Comparison of ENCODE assay signal across 8 cellular contexts in the genomic region with DNA sequence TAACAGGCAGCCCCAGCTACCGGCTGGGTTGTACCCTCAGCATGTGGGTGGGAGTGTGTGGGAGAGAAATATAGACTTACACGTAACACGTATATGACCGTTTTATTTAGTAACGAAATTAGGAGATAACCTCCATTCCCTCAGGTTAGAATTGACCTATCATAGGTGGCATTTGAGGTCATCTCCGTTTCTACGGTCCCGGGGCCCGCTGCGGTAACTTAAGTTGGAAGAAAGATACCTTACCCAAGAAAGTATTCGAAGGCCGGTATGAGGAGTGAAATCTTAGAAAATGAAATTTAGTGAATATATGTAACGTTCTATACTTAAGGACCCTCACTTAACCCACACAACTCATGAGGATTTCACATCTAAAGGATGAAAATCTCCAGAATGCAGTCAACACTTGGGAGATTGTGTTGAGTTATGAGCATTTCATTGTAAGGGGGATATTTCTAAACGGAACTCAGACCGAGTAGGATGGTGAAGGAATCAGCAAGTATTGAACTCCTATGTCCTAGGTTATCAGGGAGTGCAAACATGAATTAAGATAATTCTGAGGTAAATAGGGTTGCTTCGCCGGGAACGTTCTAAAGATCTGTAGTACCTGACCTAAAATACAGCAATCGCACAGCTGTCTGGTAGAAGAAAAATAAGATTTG. TPM values are rescaled to one million over a fixed set of nuclear protein-coding genes. Genes with fewer than 3 reads are reported as not detected.
A peak's percentile ranks its signal among the peaks of the same experiment; 100 is the strongest.
DNase-seq lines count a peak whose midpoint lies in the region; ATAC-seq and TF ChIP-seq lines count a peak whose summit lies in the region.

No MANE protein-coding gene starts in this region.

- H3K36me3 ChIP-seq in BE2C (peaks cover 7% of the 10 kb centered on the region), gastroesophageal sphincter (peaks cover 0 to 7% of the 10 kb centered on the region in 2 donors), skeletal muscle satellite cell (ENCODE audit: insufficient read depth, low read length) (no peaks in the 10 kb centered on the region)

- in situ Hi-C loops in KBM-7 (cut with MboI; ENCODE audit: low pct_unique_long_range_greater_than_20kb, low sequenced_read_pairs), result no loop called here

- intact Hi-C loops in activated CD8-positive, alpha-beta T cell treated with anti-CD3 and anti-CD28 coated beads for 36 hours (cut with micrococcal nuclease), result loop anchor here (1.0 kb wide), 1 partner anchor 41 kb away; no protein-coding TSS in a partner anchor

- peak overlapping the region; percentile 72 for H3K4me3 ChIP-seq in BE2C (ENCODE audit: low read depth, low read length)
- H3K4me3 ChIP-seq in gastroesophageal sphincter, result peak overlapping the region; percentile 77 to 84
- H3K4me3 ChIP-seq in skeletal muscle satellite cell (ENCODE audit: low read length), result peak overlapping the region; percentile 82

- peak overlapping the region; percentile 80 for H3K9ac ChIP-seq in skeletal muscle satellite cell (ENCODE audit: low read depth, low read length)

- H3K27me3 Mint-ChIP-seq in activated CD8-positive, alpha-beta T cell treated with anti-CD3 and anti-CD28 coated beads for 36 hours, result no peaks in the 10 kb centered on the region

- POLR2A ChIA-PET in activated CD8-positive, alpha-beta T cell treated with anti-CD3 and anti-CD28 coated beads for 36 hours (lab: Charles Lee), result interaction anchor here (0.6 to 4.8 kb wide), 9 partner anchors 13 to 172 kb away, joined by 3 to 100 read pairs (median 4); partner anchors contain the start of genes MANBA and UBE2D3

- TF ChIP-seq CTCF in BE2C (IDR thresholded peaks at IDR 0.05; ENCODE audit: low read depth, low read length) (no peak), gastroesophageal sphincter (IDR thresholded peaks at IDR 0.05) (no peak)
- no peak for TF ChIP-seq CTCF in activated CD8-positive, alpha-beta T cell treated with anti-CD3 and anti-CD28 coated beads for 36 hours (IDR thresholded peaks at IDR 0.05)

- H3K4me1 Mint-ChIP-seq in activated CD8-positive, alpha-beta T cell treated with anti-CD3 and anti-CD28 coated beads for 36 hours (ENCODE audit: low read depth), result peaks cover 52% of the 10 kb centered on the region

- H3K27me3 ChIP-seq in BE2C (no peaks in the 10 kb centered on the region), gastroesophageal sphincter (no peaks in the 10 kb centered on the region), skeletal muscle satellite cell (ENCODE audit: control insufficient read depth, insufficient read depth, low read length) (no peaks in the 10 kb centered on the region)

- H3K9me3 ChIP-seq in BE2C (no peaks in the 10 kb centered on the region), gastroesophageal sphincter (no peaks in the 10 kb centered on the region), skeletal muscle satellite cell (replicated peaks; ENCODE audit: low read length) (no peaks in the 10 kb centered on the region)

- TF ChIP-seq POLR2A in gastroesophageal sphincter (IDR thresholded peaks at IDR 0.05), result no peak

- peaks cover 51% of the 10 kb centered on the region for H3K36me3 Mint-ChIP-seq in activated CD8-positive, alpha-beta T cell treated with anti-CD3 and anti-CD28 coated beads for 36 hours (ENCODE audit: low read depth)

- H3K27ac ChIP-seq in gastroesophageal sphincter, result peak overlapping the region; percentile 93 to 98 (median 95)

- ATAC-seq in GM18868 (IDR thresholded peaks at IDR 0.05; ENCODE audit: unreplicated experiment), result peak; percentile 28
- ATAC-seq in HG03342 (IDR thresholded peaks at IDR 0.05; ENCODE audit: unreplicated experiment), result peak; percentile 27
- peak; percentile 34 for ATAC-seq in activated CD8-positive, alpha-beta T cell treated with anti-CD3 and anti-CD28 coated beads for 36 hours
- no peak for ATAC-seq in gastroesophageal sphincter

- DNase-seq in BE2C (no peak), NCI-H1105 treated with DMSO at 0.1 percent for 48 hours (lab: John Stamatoyannopoulos, UW) (no peak), KBM-7 (no peak)
- DNase-seq in activated CD8-positive, alpha-beta T cell treated with anti-CD3 and anti-CD28 coated beads for 36 hours, result peak; percentile 77

- no peak for TF ChIP-seq EP300 in gastroesophageal sphincter (IDR thresholded peaks at IDR 0.05)

- CTCF ChIA-PET in activated CD8-positive, alpha-beta T cell treated with anti-CD3 and anti-CD28 coated beads for 36 hours (lab: Charles Lee), result interaction anchor here (0.7 to 1.2 kb wide), 5 partner anchors 17 to 439 kb away, joined by 3 to 5 read pairs (median 3); partner anchors contain the start of gene UBE2D3

- peaks cover 2% of the 10 kb centered on the region for H3K9me3 Mint-ChIP-seq in activated CD8-positive, alpha-beta T cell treated with anti-CD3 and anti-CD28 coated beads for 36 hours

- peak overlapping the region; percentile 88 for H3K4me3 Mint-ChIP-seq in activated CD8-positive, alpha-beta T cell treated with anti-CD3 and anti-CD28 coated beads for 36 hours

- peak overlapping the region; percentile 99 for H3K27ac Mint-ChIP-seq in activated CD8-positive, alpha-beta T cell treated with anti-CD3 and anti-CD28 coated beads for 36 hours

- H3K4me1 ChIP-seq in BE2C (0 out of 2 replicates have a peak, but pooled peaks cover 3% of the 10 kb centered on the region), gastroesophageal sphincter (peaks cover 0 to 31% (median 6%) of the 10 kb centered on the region in 3 donors), skeletal muscle satellite cell (ENCODE audit: control insufficient read depth, insufficient read depth, low read length) (peaks cover 6% of the 10 kb centered on the region)

- 6 to 7% methylated on average over 18 of the region's 19 CpGs for WGBS in gastroesophageal sphincter (ENCODE audit: low coverage in 1 of 2), 2 donors

- peak overlapping the region; percentile 88 for H3K4me2 ChIP-seq in skeletal muscle satellite cell (ENCODE audit: low read length)

RNA-seq across cellular contexts. Expression of gene CISD2, which starts 0.9 kb away (rescaled TPM):
- 39.9 TPM for polyA plus RNA-seq in BE2C (2012; ENCODE audit: insufficient read depth, insufficient read length, low read depth)
- total RNA-seq in activated CD8-positive, alpha-beta T cell treated with anti-CD3 and anti-CD28 coated beads for 36 hours, result 10 to 100 TPM; 31.1 to 32.3 TPM
- total RNA-seq in gastroesophageal sphincter, result 10 to 100 TPM in 3 of 4 donors, 1 to 10 TPM in 1; 6.7 to 22.2 (median 12.9) TPM
- 36.0 and 37.4 TPM in 2 replicates for total RNA-seq in skeletal muscle satellite cell (2012; rRNA removed)

RNA-seq across cellular contexts. Expression of gene UBE2D3, which starts 42.3 kb away (rescaled TPM):
- polyA plus RNA-seq in BE2C (2012; ENCODE audit: insufficient read depth, insufficient read length, low read depth), result 250 TPM
- total RNA-seq in activated CD8-positive, alpha-beta T cell treated with anti-CD3 and anti-CD28 coated beads for 36 hours, result 100 to 1,000 TPM; 410 to 427 TPM
- total RNA-seq in gastroesophageal sphincter, result 100 to 1,000 TPM; 345 to 432 (median 402) TPM
- total RNA-seq in skeletal muscle satellite cell (2012; rRNA removed), result 323 and 356 TPM in 2 replicates
